In the genomic region with DNA sequence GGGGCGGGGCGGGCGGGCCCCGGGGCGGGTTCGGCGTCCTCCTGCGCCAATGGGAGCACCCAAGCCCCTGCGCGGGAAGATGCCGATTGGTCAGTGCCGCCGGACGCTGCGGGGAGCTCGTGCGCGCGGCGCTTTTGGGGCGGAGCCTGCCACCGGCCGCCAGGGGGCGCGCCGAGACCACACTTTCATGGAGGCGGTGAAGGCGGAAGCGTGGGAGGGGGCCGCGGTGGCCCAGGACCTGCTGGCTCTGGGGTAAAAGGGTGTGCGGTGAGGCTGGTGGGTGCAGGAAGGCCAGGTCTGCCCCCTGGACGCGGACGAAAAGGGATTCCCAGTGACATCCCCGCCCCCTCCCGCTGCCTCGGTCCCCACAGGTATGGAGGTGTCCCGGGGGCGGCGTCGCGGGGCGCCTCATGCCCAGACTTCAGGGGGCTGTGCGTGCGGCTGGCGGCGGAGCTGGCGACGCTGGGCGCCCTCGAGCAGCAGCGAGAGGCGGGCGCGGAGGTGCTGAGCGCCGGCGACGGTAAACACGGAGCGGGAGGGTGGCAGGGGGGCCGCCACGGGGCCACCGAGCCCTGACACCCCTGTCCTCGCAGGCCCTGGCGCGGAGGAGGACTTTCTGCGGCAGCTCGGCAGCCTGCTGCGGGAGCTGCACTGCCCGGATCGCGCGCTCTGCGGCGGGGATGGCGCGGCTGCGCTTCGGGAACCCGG, we compare ENCODE assay signal across 1 cellular context.
TF ChIP-seq lines count a peak whose summit lies in the region.

A gene (plus strand): TSS at position 127 of the 708 bp plus-strand sequence. CDS start 61 bp downstream, at position 188.

TF ChIP-seq in GM12878, 131 proteins besides CTCF, POLR2A, EP300 and RAD21 (continued from another document and continues in another):
- TF ChIP-seq, protein P1, sequence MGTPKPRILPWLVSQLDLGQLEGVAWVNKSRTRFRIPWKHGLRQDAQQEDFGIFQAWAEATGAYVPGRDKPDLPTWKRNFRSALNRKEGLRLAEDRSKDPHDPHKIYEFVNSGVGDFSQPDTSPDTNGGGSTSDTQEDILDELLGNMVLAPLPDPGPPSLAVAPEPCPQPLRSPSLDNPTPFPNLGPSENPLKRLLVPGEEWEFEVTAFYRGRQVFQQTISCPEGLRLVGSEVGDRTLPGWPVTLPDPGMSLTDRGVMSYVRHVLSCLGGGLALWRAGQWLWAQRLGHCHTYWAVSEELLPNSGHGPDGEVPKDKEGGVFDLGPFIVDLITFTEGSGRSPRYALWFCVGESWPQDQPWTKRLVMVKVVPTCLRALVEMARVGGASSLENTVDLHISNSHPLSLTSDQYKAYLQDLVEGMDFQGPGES (IDR thresholded peaks at IDR 0.05), result peak; percentile 68
- no peak for TF ChIP-seq CBFB (IDR thresholded peaks at IDR 0.05; ENCODE audit: low read depth)
- TF ChIP-seq NR2C1 (IDR thresholded peaks at IDR 0.05), result no peak
- TF ChIP-seq CHD2 (IDR thresholded peaks at IDR 0.05; ENCODE audit: borderline replicate concordance, low read depth, low read length), result peak; percentile 84
- no peak for TF ChIP-seq FOXK2 (IDR thresholded peaks at IDR 0.05)
- TF ChIP-seq MYC (IDR thresholded peaks at IDR 0.05; ENCODE audit: insufficient read depth, insufficient read length, insufficient replicate concordance, low read length, severe bottlenecking), result peak; percentile 36
- peak; percentile 60; the same call in 1 of the 2 replicates for TF ChIP-seq SIN3A (IDR thresholded peaks at IDR 0.05; ENCODE audit: low read depth, low read length)
- TF ChIP-seq, protein P2, sequence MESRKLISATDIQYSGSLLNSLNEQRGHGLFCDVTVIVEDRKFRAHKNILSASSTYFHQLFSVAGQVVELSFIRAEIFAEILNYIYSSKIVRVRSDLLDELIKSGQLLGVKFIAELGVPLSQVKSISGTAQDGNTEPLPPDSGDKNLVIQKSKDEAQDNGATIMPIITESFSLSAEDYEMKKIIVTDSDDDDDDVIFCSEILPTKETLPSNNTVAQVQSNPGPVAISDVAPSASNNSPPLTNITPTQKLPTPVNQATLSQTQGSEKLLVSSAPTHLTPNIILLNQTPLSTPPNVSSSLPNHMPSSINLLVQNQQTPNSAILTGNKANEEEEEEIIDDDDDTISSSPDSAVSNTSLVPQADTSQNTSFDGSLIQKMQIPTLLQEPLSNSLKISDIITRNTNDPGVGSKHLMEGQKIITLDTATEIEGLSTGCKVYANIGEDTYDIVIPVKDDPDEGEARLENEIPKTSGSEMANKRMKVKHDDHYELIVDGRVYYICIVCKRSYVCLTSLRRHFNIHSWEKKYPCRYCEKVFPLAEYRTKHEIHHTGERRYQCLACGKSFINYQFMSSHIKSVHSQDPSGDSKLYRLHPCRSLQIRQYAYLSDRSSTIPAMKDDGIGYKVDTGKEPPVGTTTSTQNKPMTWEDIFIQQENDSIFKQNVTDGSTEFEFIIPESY (IDR thresholded peaks at IDR 0.05), result no peak
- TF ChIP-seq RELA (IDR thresholded peaks at IDR 0.05; ENCODE audit: borderline replicate concordance, partially characterized antibody), result no peak
- TF ChIP-seq ZNF384 (IDR thresholded peaks at IDR 0.05; ENCODE audit: borderline replicate concordance, low read depth, low read length), result no peak
- TF ChIP-seq NBN (IDR thresholded peaks at IDR 0.05), result peak; percentile 52; the same call in 1 of the 2 replicates
- no peak for TF ChIP-seq ATF7 (IDR thresholded peaks at IDR 0.05; ENCODE audit: low read depth)
- TF ChIP-seq MEF2A (IDR thresholded peaks at IDR 0.05; ENCODE audit: insufficient read depth, low read depth, low read length), result no peak
- no peak for TF ChIP-seq SUZ12 (IDR thresholded peaks at IDR 0.05; ENCODE audit: unreplicated experiment)
- TF ChIP-seq NR2F1 (conservative IDR thresholded peaks at IDR 0.05), result peak; percentile 76
- no peak for TF ChIP-seq STAT3 (IDR thresholded peaks at IDR 0.05; ENCODE audit: low read depth, low read length)
- TF ChIP-seq IRF4 (IDR thresholded peaks at IDR 0.05; ENCODE audit: low read depth, low read length), result no peak
- TF ChIP-seq TCF7 (IDR thresholded peaks at IDR 0.05; ENCODE audit: borderline replicate concordance), result no peak
- no peak for TF ChIP-seq MXI1 (IDR thresholded peaks at IDR 0.05; ENCODE audit: low read depth, low read length)
- TF ChIP-seq, protein P3, sequence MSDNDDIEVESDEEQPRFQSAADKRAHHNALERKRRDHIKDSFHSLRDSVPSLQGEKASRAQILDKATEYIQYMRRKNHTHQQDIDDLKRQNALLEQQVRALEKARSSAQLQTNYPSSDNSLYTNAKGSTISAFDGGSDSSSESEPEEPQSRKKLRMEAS (IDR thresholded peaks at IDR 0.05; ENCODE audit: low read depth, low read length), result peak; percentile 68
- 0 out of 2 replicates have a peak, but pooled peaks have one; percentile 27 for TF ChIP-seq POLR2AphosphoS2 (IDR thresholded peaks at IDR 0.05; ENCODE audit: low read depth, low read length)
- no peak for TF ChIP-seq WRNIP1 (IDR thresholded peaks at IDR 0.05; ENCODE audit: borderline replicate concordance, low read depth, low read length)
- TF ChIP-seq STAT1 (conservative IDR thresholded peaks at IDR 0.05), result no peak
- TF ChIP-seq FOS (IDR thresholded peaks at IDR 0.05; ENCODE audit: borderline replicate concordance, extremely low read depth, insufficient read length), result peak; percentile 45
- TF ChIP-seq, protein P4, sequence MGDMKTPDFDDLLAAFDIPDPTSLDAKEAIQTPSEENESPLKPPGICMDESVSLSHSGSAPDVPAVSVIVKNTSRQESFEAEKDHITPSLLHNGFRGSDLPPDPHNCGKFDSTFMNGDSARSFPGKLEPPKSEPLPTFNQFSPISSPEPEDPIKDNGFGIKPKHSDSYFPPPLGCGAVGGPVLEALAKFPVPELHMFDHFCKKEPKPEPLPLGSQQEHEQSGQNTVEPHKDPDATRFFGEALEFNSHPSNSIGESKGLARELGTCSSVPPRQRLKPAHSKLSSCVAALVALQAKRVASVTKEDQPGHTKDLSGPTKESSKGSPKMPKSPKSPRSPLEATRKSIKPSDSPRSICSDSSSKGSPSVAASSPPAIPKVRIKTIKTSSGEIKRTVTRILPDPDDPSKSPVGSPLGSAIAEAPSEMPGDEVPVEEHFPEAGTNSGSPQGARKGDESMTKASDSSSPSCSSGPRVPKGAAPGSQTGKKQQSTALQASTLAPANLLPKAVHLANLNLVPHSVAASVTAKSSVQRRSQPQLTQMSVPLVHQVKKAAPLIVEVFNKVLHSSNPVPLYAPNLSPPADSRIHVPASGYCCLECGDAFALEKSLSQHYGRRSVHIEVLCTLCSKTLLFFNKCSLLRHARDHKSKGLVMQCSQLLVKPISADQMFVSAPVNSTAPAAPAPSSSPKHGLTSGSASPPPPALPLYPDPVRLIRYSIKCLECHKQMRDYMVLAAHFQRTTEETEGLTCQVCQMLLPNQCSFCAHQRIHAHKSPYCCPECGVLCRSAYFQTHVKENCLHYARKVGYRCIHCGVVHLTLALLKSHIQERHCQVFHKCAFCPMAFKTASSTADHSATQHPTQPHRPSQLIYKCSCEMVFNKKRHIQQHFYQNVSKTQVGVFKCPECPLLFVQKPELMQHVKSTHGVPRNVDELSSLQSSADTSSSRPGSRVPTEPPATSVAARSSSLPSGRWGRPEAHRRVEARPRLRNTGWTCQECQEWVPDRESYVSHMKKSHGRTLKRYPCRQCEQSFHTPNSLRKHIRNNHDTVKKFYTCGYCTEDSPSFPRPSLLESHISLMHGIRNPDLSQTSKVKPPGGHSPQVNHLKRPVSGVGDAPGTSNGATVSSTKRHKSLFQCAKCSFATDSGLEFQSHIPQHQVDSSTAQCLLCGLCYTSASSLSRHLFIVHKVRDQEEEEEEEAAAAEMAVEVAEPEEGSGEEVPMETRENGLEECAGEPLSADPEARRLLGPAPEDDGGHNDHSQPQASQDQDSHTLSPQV (IDR thresholded peaks at IDR 0.05), result peak; percentile 76; the same call in 1 of the 2 replicates
- no peak for TF ChIP-seq POLR2AphosphoS5 (IDR thresholded peaks at IDR 0.05; ENCODE audit: low read length)
- TF ChIP-seq CHD1 (IDR thresholded peaks at IDR 0.05; ENCODE audit: low read depth, low read length), result no peak
- TF ChIP-seq, protein P5, sequence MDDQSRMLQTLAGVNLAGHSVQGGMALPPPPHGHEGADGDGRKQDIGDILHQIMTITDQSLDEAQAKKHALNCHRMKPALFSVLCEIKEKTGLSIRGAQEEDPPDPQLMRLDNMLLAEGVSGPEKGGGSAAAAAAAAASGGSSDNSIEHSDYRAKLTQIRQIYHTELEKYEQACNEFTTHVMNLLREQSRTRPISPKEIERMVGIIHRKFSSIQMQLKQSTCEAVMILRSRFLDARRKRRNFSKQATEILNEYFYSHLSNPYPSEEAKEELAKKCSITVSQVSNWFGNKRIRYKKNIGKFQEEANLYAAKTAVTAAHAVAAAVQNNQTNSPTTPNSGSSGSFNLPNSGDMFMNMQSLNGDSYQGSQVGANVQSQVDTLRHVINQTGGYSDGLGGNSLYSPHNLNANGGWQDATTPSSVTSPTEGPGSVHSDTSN (IDR thresholded peaks at IDR 0.05; ENCODE audit: insufficient replicate concordance, low read depth, low read length), result no peak
- TF ChIP-seq, protein P6, sequence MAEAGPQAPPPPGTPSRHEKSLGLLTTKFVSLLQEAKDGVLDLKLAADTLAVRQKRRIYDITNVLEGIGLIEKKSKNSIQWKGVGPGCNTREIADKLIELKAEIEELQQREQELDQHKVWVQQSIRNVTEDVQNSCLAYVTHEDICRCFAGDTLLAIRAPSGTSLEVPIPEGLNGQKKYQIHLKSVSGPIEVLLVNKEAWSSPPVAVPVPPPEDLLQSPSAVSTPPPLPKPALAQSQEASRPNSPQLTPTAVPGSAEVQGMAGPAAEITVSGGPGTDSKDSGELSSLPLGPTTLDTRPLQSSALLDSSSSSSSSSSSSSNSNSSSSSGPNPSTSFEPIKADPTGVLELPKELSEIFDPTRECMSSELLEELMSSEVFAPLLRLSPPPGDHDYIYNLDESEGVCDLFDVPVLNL (IDR thresholded peaks at IDR 0.05; ENCODE audit: low read depth, low read length), result 0 out of 2 replicates have a peak, but pooled peaks have one; percentile 45
- TF ChIP-seq, protein P7, sequence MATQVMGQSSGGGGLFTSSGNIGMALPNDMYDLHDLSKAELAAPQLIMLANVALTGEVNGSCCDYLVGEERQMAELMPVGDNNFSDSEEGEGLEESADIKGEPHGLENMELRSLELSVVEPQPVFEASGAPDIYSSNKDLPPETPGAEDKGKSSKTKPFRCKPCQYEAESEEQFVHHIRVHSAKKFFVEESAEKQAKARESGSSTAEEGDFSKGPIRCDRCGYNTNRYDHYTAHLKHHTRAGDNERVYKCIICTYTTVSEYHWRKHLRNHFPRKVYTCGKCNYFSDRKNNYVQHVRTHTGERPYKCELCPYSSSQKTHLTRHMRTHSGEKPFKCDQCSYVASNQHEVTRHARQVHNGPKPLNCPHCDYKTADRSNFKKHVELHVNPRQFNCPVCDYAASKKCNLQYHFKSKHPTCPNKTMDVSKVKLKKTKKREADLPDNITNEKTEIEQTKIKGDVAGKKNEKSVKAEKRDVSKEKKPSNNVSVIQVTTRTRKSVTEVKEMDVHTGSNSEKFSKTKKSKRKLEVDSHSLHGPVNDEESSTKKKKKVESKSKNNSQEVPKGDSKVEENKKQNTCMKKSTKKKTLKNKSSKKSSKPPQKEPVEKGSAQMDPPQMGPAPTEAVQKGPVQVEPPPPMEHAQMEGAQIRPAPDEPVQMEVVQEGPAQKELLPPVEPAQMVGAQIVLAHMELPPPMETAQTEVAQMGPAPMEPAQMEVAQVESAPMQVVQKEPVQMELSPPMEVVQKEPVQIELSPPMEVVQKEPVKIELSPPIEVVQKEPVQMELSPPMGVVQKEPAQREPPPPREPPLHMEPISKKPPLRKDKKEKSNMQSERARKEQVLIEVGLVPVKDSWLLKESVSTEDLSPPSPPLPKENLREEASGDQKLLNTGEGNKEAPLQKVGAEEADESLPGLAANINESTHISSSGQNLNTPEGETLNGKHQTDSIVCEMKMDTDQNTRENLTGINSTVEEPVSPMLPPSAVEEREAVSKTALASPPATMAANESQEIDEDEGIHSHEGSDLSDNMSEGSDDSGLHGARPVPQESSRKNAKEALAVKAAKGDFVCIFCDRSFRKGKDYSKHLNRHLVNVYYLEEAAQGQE (IDR thresholded peaks at IDR 0.05; ENCODE audit: low read depth, low read length), result no peak
- TF ChIP-seq ZNF217 (IDR thresholded peaks at IDR 0.05), result 0 out of 2 replicates have a peak, but pooled peaks have one; percentile 37
- no peak for TF ChIP-seq JUNB (IDR thresholded peaks at IDR 0.05)
- no peak for TF ChIP-seq ESRRA (IDR thresholded peaks at IDR 0.05; ENCODE audit: low read length)
- TF ChIP-seq HDGF (IDR thresholded peaks at IDR 0.05), result no peak
- TF ChIP-seq, protein P8, sequence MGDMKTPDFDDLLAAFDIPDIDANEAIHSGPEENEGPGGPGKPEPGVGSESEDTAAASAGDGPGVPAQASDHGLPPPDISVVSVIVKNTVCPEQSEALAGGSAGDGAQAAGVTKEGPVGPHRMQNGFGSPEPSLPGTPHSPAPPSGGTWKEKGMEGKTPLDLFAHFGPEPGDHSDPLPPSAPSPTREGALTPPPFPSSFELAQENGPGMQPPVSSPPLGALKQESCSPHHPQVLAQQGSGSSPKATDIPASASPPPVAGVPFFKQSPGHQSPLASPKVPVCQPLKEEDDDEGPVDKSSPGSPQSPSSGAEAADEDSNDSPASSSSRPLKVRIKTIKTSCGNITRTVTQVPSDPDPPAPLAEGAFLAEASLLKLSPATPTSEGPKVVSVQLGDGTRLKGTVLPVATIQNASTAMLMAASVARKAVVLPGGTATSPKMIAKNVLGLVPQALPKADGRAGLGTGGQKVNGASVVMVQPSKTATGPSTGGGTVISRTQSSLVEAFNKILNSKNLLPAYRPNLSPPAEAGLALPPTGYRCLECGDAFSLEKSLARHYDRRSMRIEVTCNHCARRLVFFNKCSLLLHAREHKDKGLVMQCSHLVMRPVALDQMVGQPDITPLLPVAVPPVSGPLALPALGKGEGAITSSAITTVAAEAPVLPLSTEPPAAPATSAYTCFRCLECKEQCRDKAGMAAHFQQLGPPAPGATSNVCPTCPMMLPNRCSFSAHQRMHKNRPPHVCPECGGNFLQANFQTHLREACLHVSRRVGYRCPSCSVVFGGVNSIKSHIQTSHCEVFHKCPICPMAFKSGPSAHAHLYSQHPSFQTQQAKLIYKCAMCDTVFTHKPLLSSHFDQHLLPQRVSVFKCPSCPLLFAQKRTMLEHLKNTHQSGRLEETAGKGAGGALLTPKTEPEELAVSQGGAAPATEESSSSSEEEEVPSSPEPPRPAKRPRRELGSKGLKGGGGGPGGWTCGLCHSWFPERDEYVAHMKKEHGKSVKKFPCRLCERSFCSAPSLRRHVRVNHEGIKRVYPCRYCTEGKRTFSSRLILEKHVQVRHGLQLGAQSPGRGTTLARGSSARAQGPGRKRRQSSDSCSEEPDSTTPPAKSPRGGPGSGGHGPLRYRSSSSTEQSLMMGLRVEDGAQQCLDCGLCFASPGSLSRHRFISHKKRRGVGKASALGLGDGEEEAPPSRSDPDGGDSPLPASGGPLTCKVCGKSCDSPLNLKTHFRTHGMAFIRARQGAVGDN (IDR thresholded peaks at IDR 0.05), result peak; percentile 69; the same call in 1 of the 2 replicates
- TF ChIP-seq TCF12 (IDR thresholded peaks at IDR 0.05; ENCODE audit: low read depth, low read length), result no peak
- TF ChIP-seq, protein P9, sequence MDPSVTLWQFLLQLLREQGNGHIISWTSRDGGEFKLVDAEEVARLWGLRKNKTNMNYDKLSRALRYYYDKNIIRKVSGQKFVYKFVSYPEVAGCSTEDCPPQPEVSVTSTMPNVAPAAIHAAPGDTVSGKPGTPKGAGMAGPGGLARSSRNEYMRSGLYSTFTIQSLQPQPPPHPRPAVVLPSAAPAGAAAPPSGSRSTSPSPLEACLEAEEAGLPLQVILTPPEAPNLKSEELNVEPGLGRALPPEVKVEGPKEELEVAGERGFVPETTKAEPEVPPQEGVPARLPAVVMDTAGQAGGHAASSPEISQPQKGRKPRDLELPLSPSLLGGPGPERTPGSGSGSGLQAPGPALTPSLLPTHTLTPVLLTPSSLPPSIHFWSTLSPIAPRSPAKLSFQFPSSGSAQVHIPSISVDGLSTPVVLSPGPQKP (IDR thresholded peaks at IDR 0.05; ENCODE audit: low read depth, low read length), result 0 out of 2 replicates have a peak, but pooled peaks have one; percentile 70
